ENCODE assay signal across 8 cellular contexts in genomic region chr7:66655826-66656500, GRCh38. TPM values are rescaled to one million over a fixed set of nuclear protein-coding genes. Genes with fewer than 3 reads are reported as not detected.
DNase-seq lines count a peak whose midpoint lies in the region; ATAC-seq and TF ChIP-seq lines count a peak whose summit lies in the region.
"Not testable (repeated sequence)": the region's sequence is repeated elsewhere in the genome, so short reads cannot be mapped to it uniquely, and the experiment has no call there.

No MANE protein-coding gene starts in this region.

- ATAC-seq in CD4-positive, alpha-beta T cell (ENCODE audit: poor library complexity); naive thymus-derived CD4-positive, alpha-beta T cell; stimulated activated naive CD8-positive, alpha-beta T cell treated with anti-CD3 and anti-CD28 coated beads, Interleukin-15, amount 100 ng/mL, for 72 hours: not testable (repeated sequence)

- intact Hi-C loops in CD4-positive, alpha-beta T cell (cut with DNase I, micrococcal nuclease): loop anchor here (1.0 to 10.0 kb wide), 6 partner anchors 25 to 339 kb away; partner anchors contain the start of genes SBDS (in 1 of the 2), TMEM248 (in 1 of the 2) and TYW1 (in 1 of the 2)
- intact Hi-C loops in activated naive CD4-positive, alpha-beta T cell treated with anti-CD3 and anti-CD28 coated beads for 36 hours (cut with micrococcal nuclease): not testable (repeated sequence)
- intact Hi-C loops in colonic mucosa (cut with DNase I): loop anchor here (10.0 kb wide), 1 partner anchor 61 kb away; no protein-coding TSS in a partner anchor
- intact Hi-C loops in naive thymus-derived CD4-positive, alpha-beta T cell (cut with micrococcal nuclease): loop anchor here in 1 of 2 donors (10.0 kb wide), 1 partner anchor 649 kb away; no protein-coding TSS in a partner anchor

- TF ChIP-seq CTCF in CD4-positive, alpha-beta T cell (IDR thresholded peaks at IDR 0.05); colonic mucosa (IDR thresholded peaks at IDR 0.05): not testable (repeated sequence)

- not testable (repeated sequence) for H3K9me3 Mint-ChIP-seq in CD4-positive, alpha-beta T cell; activated naive CD4-positive, alpha-beta T cell treated with anti-CD3 and anti-CD28 coated beads for 36 hours; naive thymus-derived CD4-positive, alpha-beta T cell; stimulated activated naive CD8-positive, alpha-beta T cell treated with anti-CD3 and anti-CD28 coated beads, Interleukin-15, amount 100 ng/mL, for 72 hours

- not testable (repeated sequence) for H3K9me3 ChIP-seq in CD4-positive, alpha-beta T cell (ENCODE audit: control insufficient read depth, low read length); HUES48 (ENCODE audit: control insufficient read depth, insufficient read depth, low read length); SK-N-MC (ENCODE audit: low read depth, low read length); colonic mucosa; naive thymus-derived CD4-positive, alpha-beta T cell (ENCODE audit: control insufficient read depth in 2 of 3, low read length in 3 of 3)

- not testable (repeated sequence) for H3K36me3 ChIP-seq in HUES48 (ENCODE audit: control insufficient read depth, insufficient read depth, low read length); SK-N-MC (ENCODE audit: insufficient read depth, low read length); colonic mucosa; naive thymus-derived CD4-positive, alpha-beta T cell (ENCODE audit: control insufficient read depth in 2 of 3, insufficient read depth in 3 of 3, low read length in 3 of 3)

- POLR2A ChIA-PET in CD4-positive, alpha-beta T cell (lab: Charles Lee): interaction anchor here (0.7 to 2.8 kb wide), 4 partner anchors 85 to 340 kb away, joined by 3 to 24 read pairs (median 14); partner anchors contain the start of gene RABGEF1
- POLR2A ChIA-PET in naive thymus-derived CD4-positive, alpha-beta T cell (lab: Charles Lee): interaction anchor here (0.9 kb wide), 1 partner anchor 14 kb away, joined by 3 read pairs; no protein-coding TSS in a partner anchor

- not testable (repeated sequence) for H3K27me3 ChIP-seq in CD4-positive, alpha-beta T cell (ENCODE audit: control insufficient read depth, insufficient read depth, low read length); HUES48 (ENCODE audit: control insufficient read depth, insufficient read depth, low read length); colonic mucosa; naive thymus-derived CD4-positive, alpha-beta T cell (ENCODE audit: control insufficient read depth in 2 of 2, insufficient read depth in 2 of 2, low read length in 2 of 2)

- H3K9ac ChIP-seq in HUES48 (ENCODE audit: low read depth, low read length); SK-N-MC (ENCODE audit: insufficient read length); colonic mucosa (ENCODE audit: low read depth in 2 of 2, low read length in 2 of 2): not testable (repeated sequence)

- H3K4me3 Mint-ChIP-seq in CD4-positive, alpha-beta T cell: peak overlapping the region; percentile 99
- H3K4me3 Mint-ChIP-seq in activated naive CD4-positive, alpha-beta T cell treated with anti-CD3 and anti-CD28 coated beads for 36 hours: peak overlapping the region; percentile 28
- peak overlapping the region; percentile 58 to 99 (median 98) for H3K4me3 Mint-ChIP-seq in naive thymus-derived CD4-positive, alpha-beta T cell
- peak overlapping the region; percentile 64 to 98 for H3K4me3 Mint-ChIP-seq in stimulated activated naive CD8-positive, alpha-beta T cell treated with anti-CD3 and anti-CD28 coated beads, Interleukin-15, amount 100 ng/mL, for 72 hours

- H3K4me3 ChIP-seq in HUES48 (ENCODE audit: low read depth, low read length): peak overlapping the region; percentile 69; the same call in 1 of the 2 replicates
- peak overlapping the region; percentile 94 for H3K4me3 ChIP-seq in SK-N-MC
- H3K4me3 ChIP-seq in colonic mucosa: peak overlapping the region; percentile 79
- H3K4me3 ChIP-seq in naive thymus-derived CD4-positive, alpha-beta T cell (ENCODE audit: low read length): not testable (repeated sequence)

- DNase-seq in CD4-positive, alpha-beta T cell; SK-N-MC (ENCODE audit: low read depth, low spot score); activated naive CD4-positive, alpha-beta T cell treated with anti-CD3 and anti-CD28 coated beads for 36 hours; colonic mucosa; naive thymus-derived CD4-positive, alpha-beta T cell; stimulated activated naive CD8-positive, alpha-beta T cell treated with anti-CD3 and anti-CD28 coated beads, Interleukin-15, amount 100 ng/mL, for 72 hours: not testable (repeated sequence)
- DNase-seq in glomerular visceral epithelial cell (ENCODE audit: extremely low spot score): peak; percentile 20

- CTCF ChIA-PET in CD4-positive, alpha-beta T cell (lab: Charles Lee): interaction anchor here (0.6 kb wide), 1 partner anchor 25 kb away, joined by 3 read pairs; no protein-coding TSS in a partner anchor
- CTCF ChIA-PET in activated naive CD4-positive, alpha-beta T cell treated with anti-CD3 and anti-CD28 coated beads for 36 hours (lab: Charles Lee); naive thymus-derived CD4-positive, alpha-beta T cell (lab: Charles Lee): not testable (repeated sequence)

- peaks cover 42% of the 10 kb centered on the region for H3K4me1 Mint-ChIP-seq in CD4-positive, alpha-beta T cell (ENCODE audit: low read depth)
- H3K4me1 Mint-ChIP-seq in activated naive CD4-positive, alpha-beta T cell treated with anti-CD3 and anti-CD28 coated beads for 36 hours (ENCODE audit: low read depth): peaks cover 30% of the 10 kb centered on the region
- peaks cover 12 to 49% (median 34%) of the 10 kb centered on the region in 7 donors for H3K4me1 Mint-ChIP-seq in naive thymus-derived CD4-positive, alpha-beta T cell
- H3K4me1 Mint-ChIP-seq in stimulated activated naive CD8-positive, alpha-beta T cell treated with anti-CD3 and anti-CD28 coated beads, Interleukin-15, amount 100 ng/mL, for 72 hours: peaks cover 40% of the 10 kb centered on the region

- H3K27me3 Mint-ChIP-seq in CD4-positive, alpha-beta T cell; activated naive CD4-positive, alpha-beta T cell treated with anti-CD3 and anti-CD28 coated beads for 36 hours (ENCODE audit: low read depth); naive thymus-derived CD4-positive, alpha-beta T cell; stimulated activated naive CD8-positive, alpha-beta T cell treated with anti-CD3 and anti-CD28 coated beads, Interleukin-15, amount 100 ng/mL, for 72 hours: not testable (repeated sequence)

- H3K4me1 ChIP-seq in HUES48 (ENCODE audit: control insufficient read depth, insufficient read depth, low read length); colonic mucosa; naive thymus-derived CD4-positive, alpha-beta T cell (ENCODE audit: control insufficient read depth in 2 of 2, insufficient read depth in 2 of 2, low read length in 2 of 2): not testable (repeated sequence)

- peak overlapping the region; percentile 97 for H3K27ac Mint-ChIP-seq in CD4-positive, alpha-beta T cell
- H3K27ac Mint-ChIP-seq in activated naive CD4-positive, alpha-beta T cell treated with anti-CD3 and anti-CD28 coated beads for 36 hours: not testable (repeated sequence)
- peak overlapping the region in 6 of 9 donors; percentile 22 to 77 (median 55) for H3K27ac Mint-ChIP-seq in naive thymus-derived CD4-positive, alpha-beta T cell
- H3K27ac Mint-ChIP-seq in stimulated activated naive CD8-positive, alpha-beta T cell treated with anti-CD3 and anti-CD28 coated beads, Interleukin-15, amount 100 ng/mL, for 72 hours: peak overlapping the region in 1 of 2 donors; percentile 74

- peaks cover 15% of the 10 kb centered on the region for H3K36me3 Mint-ChIP-seq in CD4-positive, alpha-beta T cell (ENCODE audit: low read depth)
- H3K36me3 Mint-ChIP-seq in activated naive CD4-positive, alpha-beta T cell treated with anti-CD3 and anti-CD28 coated beads for 36 hours (ENCODE audit: low read depth); naive thymus-derived CD4-positive, alpha-beta T cell: not testable (repeated sequence)

- not testable (repeated sequence) for H3K27ac ChIP-seq in CD4-positive, alpha-beta T cell (ENCODE audit: low read depth, low read length); HUES48 (ENCODE audit: low read depth, low read length); SK-N-MC; naive thymus-derived CD4-positive, alpha-beta T cell (ENCODE audit: low read depth, low read length)
- peak overlapping the region; percentile 97 for H3K27ac ChIP-seq in colonic mucosa

RNA-seq across cellular contexts. Expression of gene KCTD7, which starts 27.3 kb away (rescaled TPM):
- 10 to 100 TPM; 15.2 TPM for total RNA-seq in CD4-positive, alpha-beta T cell
- 1 to 10 TPM; 6.3 to 7.5 TPM for total RNA-seq in activated naive CD4-positive, alpha-beta T cell treated with anti-CD3 and anti-CD28 coated beads for 36 hours
- 1 to 10 TPM; 4.1 to 6.1 TPM for total RNA-seq in colonic mucosa
- total RNA-seq in naive thymus-derived CD4-positive, alpha-beta T cell: 10 to 100 TPM; 22.9 to 43.6 (median 33.8) TPM
- polyA plus RNA-seq in naive thymus-derived CD4-positive, alpha-beta T cell: 10 to 100 TPM; 10.4 to 14.4 TPM

Comparison
In these comparisons a context has a peak if more than half of its experiments do, and no peak if none do; other contexts are left out.
1. H3K4me3 Mint-ChIP-seq: peak in every context shown above with its lines; median percentile 99 in CD4-positive, alpha-beta T cell; 98 in naive thymus-derived CD4-positive, alpha-beta T cell; 81 in stimulated activated naive CD8-positive, alpha-beta T cell treated with anti-CD3 and anti-CD28 coated beads, Interleukin-15, amount 100 ng/mL, for 72 hours; 28 in activated naive CD4-positive, alpha-beta T cell treated with anti-CD3 and anti-CD28 coated beads for 36 hours.